8 cellular contexts compared by ENCODE assay signal in the genomic region with DNA sequence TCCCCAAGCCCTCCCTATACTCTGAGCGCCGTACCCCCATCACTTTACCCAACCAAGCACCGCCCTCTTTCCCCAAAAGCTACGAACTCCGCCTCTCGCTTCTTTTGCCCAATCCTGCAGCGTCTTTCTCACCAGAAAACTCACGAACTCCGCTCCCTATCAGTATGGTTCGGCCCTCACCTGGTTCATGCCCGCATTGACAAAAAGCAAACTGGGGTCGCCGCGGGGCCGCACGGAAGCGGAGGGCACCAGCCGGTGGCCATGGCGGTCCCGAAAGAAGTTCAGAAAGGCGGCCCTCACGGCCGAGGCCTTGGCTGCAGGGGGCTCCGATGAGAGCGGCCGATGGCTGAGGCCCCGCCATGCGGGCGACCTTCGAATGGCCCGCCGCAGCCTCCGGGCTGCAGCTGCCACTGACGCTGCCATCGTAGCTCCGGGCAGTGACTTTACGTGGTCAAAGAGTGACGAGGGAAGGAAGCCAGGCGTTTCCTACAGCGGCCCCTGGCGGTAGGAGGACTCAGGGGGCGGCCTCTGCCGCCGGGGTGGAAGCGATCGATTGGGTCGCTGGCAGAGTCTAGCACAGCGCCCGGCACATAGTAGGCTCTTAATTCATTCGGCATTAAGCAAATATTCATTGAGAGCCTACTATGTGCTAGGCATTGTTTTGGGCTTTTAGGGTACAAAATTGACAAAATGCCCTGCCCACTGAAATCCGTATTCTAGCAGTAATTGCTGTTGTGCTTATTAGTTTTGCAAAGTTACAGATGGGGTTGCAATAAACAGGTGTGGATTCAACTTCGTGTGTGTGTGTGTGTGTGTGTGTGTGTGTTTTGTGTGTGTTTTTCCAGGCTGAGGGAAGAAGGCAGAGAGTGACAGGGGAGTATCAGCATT. TPM values are rescaled to one million over a fixed set of nuclear protein-coding genes. Genes with fewer than 3 reads are reported as not detected.
A peak's percentile ranks its signal among the peaks of the same experiment; 100 is the strongest.
DNase-seq lines count a peak whose midpoint lies in the region; ATAC-seq and TF ChIP-seq lines count a peak whose summit lies in the region.

A gene (minus strand): TSS at position 447 of the 888 bp plus-strand sequence. CDS start 24 bp downstream, at position 423.

- peaks cover 16% of the 10 kb centered on the region for H3K4me1 Mint-ChIP-seq in chondrocyte (ENCODE audit: low read depth)

- peak within 1 kb of the TSS; percentile 94 for H3K4me3 Mint-ChIP-seq in chondrocyte (ENCODE audit: unreplicated experiment)

- H3K9me3 Mint-ChIP-seq in chondrocyte (ENCODE audit: low read depth), result no peaks in the 10 kb centered on the region

- TF ChIP-seq CTCF in BE2C (IDR thresholded peaks at IDR 0.05; ENCODE audit: low read depth, low read length) (peak; percentile 98), chondrocyte (IDR thresholded peaks at IDR 0.05) (peak; percentile 99)

- H3K27me3 ChIP-seq in BE2C, result no peaks in the 10 kb centered on the region

- no peaks in the 10 kb centered on the region for H3K4me1 ChIP-seq in BE2C

- peak; percentile 91 for ATAC-seq in GM19035 (IDR thresholded peaks at IDR 0.05; ENCODE audit: unreplicated experiment)
- peak; percentile 94 for ATAC-seq in HG03354 (IDR thresholded peaks at IDR 0.05; ENCODE audit: poor library complexity, severe bottlenecking, unreplicated experiment)

- H3K4me3 ChIP-seq in BE2C (ENCODE audit: low read depth, low read length), result peak within 1 kb of the TSS; percentile 84

- peak within 1 kb of the TSS; percentile 86 for H3K27ac Mint-ChIP-seq in chondrocyte (ENCODE audit: unreplicated experiment)

- H3K9me3 ChIP-seq in BE2C, result no peaks in the 10 kb centered on the region

- peaks cover 13% of the 10 kb centered on the region for H3K27me3 Mint-ChIP-seq in chondrocyte (ENCODE audit: low read depth)

- H3K36me3 Mint-ChIP-seq in chondrocyte (ENCODE audit: low read depth), result peaks cover 11% of the 10 kb centered on the region

- DNase-seq in BE2C (peak; percentile 93), NCI-H446 treated with DMSO at 0.1 percent for 48 hours (lab: John Stamatoyannopoulos, UW) (peak; percentile 68), chondrocyte (ENCODE audit: low spot score) (no peak), kidney glomerular epithelial cell (lab: John Stamatoyannopoulos, UW) (peak; percentile 77)
- peak; percentile 86 for DNase-seq in activated CD4-positive, alpha-beta T cell treated with anti-CD3 and anti-CD28 coated beads for 1 hour
- peak; percentile 83 to 89 for DNase-seq in stimulated activated CD4-positive, alpha-beta T cell treated with anti-CD3 and anti-CD28 coated beads, Interleukin-15, amount 100 ng/mL, for 48 hours (ENCODE audit: low read depth in 2 of 2)

- H3K36me3 ChIP-seq in BE2C, result peaks cover 34% of the 10 kb centered on the region

RNA-seq across cellular contexts. Expression of the gene that starts here (rescaled TPM):
- 27.4 TPM for polyA plus RNA-seq in BE2C (2012; ENCODE audit: insufficient read depth, insufficient read length, low read depth)
- 7.9 to 14.9 TPM (median 8.6 TPM) in 3 replicates for total RNA-seq in chondrocyte
